In the genomic region with DNA sequence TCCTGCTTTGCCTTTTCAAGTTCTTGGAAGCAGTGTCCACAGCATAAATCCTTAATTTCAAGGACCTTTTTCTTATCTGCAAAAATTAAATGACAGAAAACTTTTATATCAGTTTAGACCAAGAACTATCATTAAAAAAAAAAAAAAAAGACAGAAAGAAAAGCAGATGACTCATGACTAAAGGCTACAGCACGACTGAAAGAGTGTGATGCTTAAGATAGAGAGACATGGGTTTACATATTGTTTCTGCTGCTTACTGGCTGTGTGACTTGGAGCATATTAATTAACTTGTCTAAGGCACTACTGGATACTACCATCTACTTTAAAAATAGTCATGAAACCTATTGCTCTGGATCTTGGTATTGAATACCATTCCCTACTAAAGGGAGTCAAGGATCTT, we compare ENCODE assay signal across 20 cellular contexts.
DNase-seq lines count a peak whose midpoint lies in the region; ATAC-seq, FAIRE-seq and TF ChIP-seq lines count a peak whose summit lies in the region.
"Had no signal": no experiment of that assay in that cellular context is flagged by ENCODE, and none has a peak within 500 bp of the region (broad histone marks: within the 10 kb centered on the region; RNA-seq: fewer than 3 reads in every experiment).

No MANE protein-coding gene starts in this region.

- DNase-seq in GM23248 (peak; percentile 59), amniotic stem cell (lab: John Stamatoyannopoulos, UW) (peak; percentile 30), fibroblast of pulmonary artery (ENCODE audit: low read depth) (peak; percentile 38), pons (ENCODE audit: low spot score) (no peak), frontal cortex (ENCODE audit: low spot score in 2 of 2) (no peak), head of caudate nucleus (no peak)
- DNase-seq: activated CD4-positive, alpha-beta T cell treated with anti-CD3 and anti-CD28 coated beads, Interleukin-2, amount 10 ng/mL, durations not matched to agents 24 days and 14 days; GOT3; left ventricle myocardium superior; MG63; mucosa of descending colon; NCI-H1417; NCI-H2107; NCI-H446 treated with DMSO at 0.1 percent for 48 hours; Peyer's patch had no signal

- H3K4me3 ChIP-seq in GM23248 (no peak overlapping the region), fibroblast of pulmonary artery (replicated peaks; ENCODE audit: low read depth, low read length) (no peak overlapping the region)
- H3K4me3 ChIP-seq: coronary artery, MG63, mucosa of descending colon, Peyer's patch had no signal

- in situ Hi-C loops in GM23248 (cut with MboI): no loop called here

- H3K4me2 ChIP-seq in GM23248 (ENCODE audit: unreplicated experiment): no peak overlapping the region

- peaks cover 11% of the 10 kb centered on the region; the same call in 1 of the 2 replicates for H3F3A ChIP-seq in GM23248 (ENCODE audit: insufficient read depth)

- 16 to 21% methylated on average over 1 of the region's 1 CpG for WGBS in GM23248 (ENCODE audit: low coverage in 1 of 2, low lambda C conversion rate in 2 of 2, missing lambda C conversion rate in 2 of 2), 2 experiments

- H3K9ac ChIP-seq in GM23248: no peak overlapping the region

- TF ChIP-seq CTCF in fibroblast of pulmonary artery (IDR thresholded peaks at IDR 0.05; ENCODE audit: low read length, missing control alignments): no peak

- H3K27me3 ChIP-seq in GM23248 (replicated peaks; ENCODE audit: insufficient read depth): no peaks in the 10 kb centered on the region
- H3K27me3 ChIP-seq: MG63, Peyer's patch had no signal

- H3K9me2 ChIP-seq in GM23248 (ENCODE audit: insufficient read depth): no peaks in the 10 kb centered on the region

- no peak overlapping the region for H3K27ac ChIP-seq in GM23248
- H3K27ac ChIP-seq: coronary artery, HL-60, Peyer's patch, VCaP had no signal

- no peaks in the 10 kb centered on the region for H3K9me3 ChIP-seq in GM23248 (ENCODE audit: low read depth)
- H3K9me3 ChIP-seq: MG63, mucosa of descending colon, Peyer's patch had no signal

- no peak for ATAC-seq in GM18870 (IDR thresholded peaks at IDR 0.05; ENCODE audit: unreplicated experiment)
- ATAC-seq: HepG2, left ventricle myocardium superior, mucosa of descending colon had no signal

- intact Hi-C loops in head of caudate nucleus (cut with DNase I): no loop called here

- H3K36me3 ChIP-seq in GM23248 (ENCODE audit: low read depth): no peaks in the 10 kb centered on the region

- H3K79me2 ChIP-seq in GM23248 (ENCODE audit: insufficient read depth): no peaks in the 10 kb centered on the region

- no peak for FAIRE-seq in frontal cortex (lab: Jason Lieb, UNC)
- FAIRE-seq: HepG2 had no signal

- H4K20me1 ChIP-seq in GM23248 (ENCODE audit: insufficient read depth): no peaks in the 10 kb centered on the region

- no peak overlapping the region for H2AFZ ChIP-seq in GM23248

- H3K4me1 ChIP-seq in GM23248 (ENCODE audit: insufficient read depth): peaks cover 17% of the 10 kb centered on the region
- H3K4me1 ChIP-seq: Peyer's patch had no signal

Comparison
In these comparisons a context has a peak if more than half of its experiments do, and no peak if none do; other contexts are left out.
1. DNase-seq: peak in GM23248 (single experiment), amniotic stem cell (single experiment) and fibroblast of pulmonary artery (single experiment); none in pons (single experiment), frontal cortex (0 of 2) and head of caudate nucleus (0 of 42).